Comparison of ENCODE assay signal across 11 cellular contexts in genomic region chr15:89322822-89323221, GRCh38.
"Had no signal": no experiment of that assay in that cellular context is flagged by ENCODE, and none has a peak within 500 bp of the region (broad histone marks: within the 10 kb centered on the region; RNA-seq: fewer than 3 reads in every experiment).

No MANE protein-coding gene starts in this region.

- H3K27me3 Mint-ChIP-seq: memory B cell had no signal

- H3K9me3 ChIP-seq: ascending aorta, heart left ventricle, left lung, pancreas, thyroid gland, vagina had no signal

- DNase-seq: activated CD8-positive, alpha-beta memory T cell treated with anti-CD3 and anti-CD28 coated beads, Interleukin-2, amount 50 U/mL, for 4 hours; foreskin keratinocyte; heart left ventricle; left lung; pancreas; retina; thyroid gland had no signal

- H3K27me3 ChIP-seq: ascending aorta, foreskin keratinocyte, heart left ventricle, left lung, pancreas, thyroid gland, vagina had no signal

- ATAC-seq: foreskin keratinocyte, heart left ventricle, left lung had no signal

- H3K27ac ChIP-seq: ascending aorta, foreskin keratinocyte, heart left ventricle, left lung, pancreas, skin epidermis, thyroid gland, vagina had no signal

- H3K9me3 Mint-ChIP-seq: memory B cell had no signal

- H3K4me1 ChIP-seq: ascending aorta, foreskin keratinocyte, heart left ventricle, left lung, pancreas, thyroid gland, vagina had no signal

- H3K4me3 Mint-ChIP-seq: memory B cell had no signal

- H3K4me3 ChIP-seq: ascending aorta, heart left ventricle, left lung, pancreas, skin epidermis, thyroid gland, vagina had no signal
